19 cellular contexts compared by ENCODE assay signal in genomic region chr11:60858731-60859464, GRCh38. TPM values are rescaled to one million over a fixed set of nuclear protein-coding genes. Genes with fewer than 3 reads are reported as not detected.
DNase-seq lines count a peak whose midpoint lies in the region; ATAC-seq and TF ChIP-seq lines count a peak whose summit lies in the region.
"Had no signal": no experiment of that assay in that cellular context is flagged by ENCODE, and none has a peak within 500 bp of the region (broad histone marks: within the 10 kb centered on the region; RNA-seq: fewer than 3 reads in every experiment).

No MANE protein-coding gene starts in this region.

- H3K9me3 Mint-ChIP-seq in activated CD4-positive, alpha-beta memory T cell treated with anti-CD3 and anti-CD28 coated beads, Interleukin-2, amount 10 ng/mL, durations not matched to agents 7 days and 5 days = no peaks in the 10 kb centered on the region
- H3K9me3 Mint-ChIP-seq: activated naive CD4-positive, alpha-beta T cell treated with anti-CD3 and anti-CD28 coated beads for 36 hours had no signal

- no peak overlapping the region for H2BK5ac ChIP-seq in neuronal stem cell (ENCODE audit: low read length)

- in situ Hi-C loops in KBM-7 (cut with MboI; ENCODE audit: low pct_unique_long_range_greater_than_20kb, low sequenced_read_pairs) = no loop called here

- H2BK15ac ChIP-seq in neuronal stem cell (ENCODE audit: low read length) = no peak overlapping the region

- H3K14ac ChIP-seq in neuronal stem cell (ENCODE audit: low read length) = no peak overlapping the region

- no CpG with 5 or more reads among the region's 4 CpGs for WGBS in neuronal stem cell (ENCODE audit: extremely low coverage in 2 of 2, insufficient read length in 2 of 2, insufficient replicate concordance in 1 of 2), 2 donors
- 62 to 83% methylated on average over 4 of the region's 4 CpGs for WGBS in body of pancreas, 2 donors

- POLR2A ChIA-PET in activated CD4-positive, alpha-beta memory T cell treated with anti-CD3 and anti-CD28 coated beads, Interleukin-2, amount 10 ng/mL, durations not matched to agents 7 days and 5 days (lab: Charles Lee) = interaction anchor here (1.8 kb wide), 1 partner anchor 503 kb away, joined by 4 read pairs; the partner anchor contains the start of genes CYB561A3 and TMEM138

- CTCF ChIA-PET in activated CD4-positive, alpha-beta memory T cell treated with anti-CD3 and anti-CD28 coated beads, Interleukin-2, amount 10 ng/mL, durations not matched to agents 7 days and 5 days (lab: Charles Lee) = interaction anchor here (1.0 to 1.8 kb wide), 3 partner anchors 27 to 40 kb away, joined by 3 to 8 read pairs (median 4); no protein-coding TSS in a partner anchor

- no peak for TF ChIP-seq POLR2A in body of pancreas (IDR thresholded peaks at IDR 0.05)

- no peak overlapping the region for H2BK120ac ChIP-seq in neuronal stem cell (ENCODE audit: low read depth, low read length)

- H3K4me3 ChIP-seq in neuronal stem cell (ENCODE audit: low read length in 2 of 2) = peak overlapping the region in 1 of 2 donors; percentile 1
- H3K4me3 ChIP-seq in body of pancreas = no peak overlapping the region
- H3K4me3 ChIP-seq: GM23248 had no signal

- H3K27me3 Mint-ChIP-seq in activated CD4-positive, alpha-beta memory T cell treated with anti-CD3 and anti-CD28 coated beads, Interleukin-2, amount 10 ng/mL, durations not matched to agents 7 days and 5 days = peaks cover 3% of the 10 kb centered on the region

- DNase-seq in SKM-1 treated with dmso at 0.1 percent for 144 hours (lab: John Stamatoyannopoulos, UW; ENCODE audit: unreplicated experiment) (peak; percentile 24), SKM-1 (lab: John Stamatoyannopoulos, UW; ENCODE audit: unreplicated experiment) (no peak), KBM-7 (peak; percentile 59), neuronal stem cell (ENCODE audit: low spot score) (no peak), NCI-H1417 treated with DMSO at 0.1 percent for 48 hours (lab: John Stamatoyannopoulos, UW) (no peak), body of pancreas (no peak)
- DNase-seq in activated CD4-positive, alpha-beta memory T cell treated with anti-CD3 and anti-CD28 coated beads, Interleukin-2, amount 10 ng/mL, durations not matched to agents 7 days and 5 days = no peak
- DNase-seq: activated CD4-positive, alpha-beta T cell treated with anti-CD3 and anti-CD28 coated beads, Interleukin-2, amount 50 U/mL, for 4 hours; activated naive CD4-positive, alpha-beta T cell treated with anti-CD3 and anti-CD28 coated beads for 36 hours; Calu3; foreskin keratinocyte; GM23248; KG1; mammary epithelial cell; NCI-H1930; NCI-H510A; stimulated activated naive CD4-positive, alpha-beta T cell had no signal

- peak overlapping the region; percentile 40 for H3K27ac Mint-ChIP-seq in activated CD4-positive, alpha-beta memory T cell treated with anti-CD3 and anti-CD28 coated beads, Interleukin-2, amount 10 ng/mL, durations not matched to agents 7 days and 5 days
- H3K27ac Mint-ChIP-seq: activated naive CD4-positive, alpha-beta T cell treated with anti-CD3 and anti-CD28 coated beads for 36 hours had no signal

- H3K18ac ChIP-seq in neuronal stem cell (ENCODE audit: low read length) = no peak overlapping the region

- no peak overlapping the region for H3K4me3 Mint-ChIP-seq in activated CD4-positive, alpha-beta memory T cell treated with anti-CD3 and anti-CD28 coated beads, Interleukin-2, amount 10 ng/mL, durations not matched to agents 7 days and 5 days
- H3K4me3 Mint-ChIP-seq: activated naive CD4-positive, alpha-beta T cell treated with anti-CD3 and anti-CD28 coated beads for 36 hours had no signal

- no peak overlapping the region for H3K27ac ChIP-seq in neuronal stem cell (replicated peaks; ENCODE audit: low read length)
- H3K27ac ChIP-seq in body of pancreas = no peak overlapping the region
- H3K27ac ChIP-seq: foreskin keratinocyte, GM23248, neutrophil had no signal

- H3K27me3 ChIP-seq in neuronal stem cell (ENCODE audit: control insufficient read depth in 3 of 3, insufficient read depth in 3 of 3, low read depth in 1 of 3, low read length in 3 of 3) = no peaks in the 10 kb centered on the region
- H3K27me3 ChIP-seq in body of pancreas = no peaks in the 10 kb centered on the region

- TF ChIP-seq CTCF in body of pancreas (IDR thresholded peaks at IDR 0.05) = no peak

- no peak overlapping the region for H3K4ac ChIP-seq in neuronal stem cell (ENCODE audit: low read length)

- no peak overlapping the region for H4K8ac ChIP-seq in neuronal stem cell (ENCODE audit: low read depth, low read length)

- H3K4me1 ChIP-seq in neuronal stem cell (ENCODE audit: control insufficient read depth in 2 of 2, insufficient read depth in 1 of 2, low read depth in 1 of 2, low read length in 2 of 2) = peaks cover 0 to 4% of the 10 kb centered on the region in 2 donors
- H3K4me1 ChIP-seq in body of pancreas = no peaks in the 10 kb centered on the region
- H3K4me1 ChIP-seq: foreskin keratinocyte had no signal

- H3K36me3 Mint-ChIP-seq in activated CD4-positive, alpha-beta memory T cell treated with anti-CD3 and anti-CD28 coated beads, Interleukin-2, amount 10 ng/mL, durations not matched to agents 7 days and 5 days (ENCODE audit: low read depth) = no peaks in the 10 kb centered on the region

- H3K4me2 ChIP-seq in neuronal stem cell (ENCODE audit: insufficient read depth, low read length, poor library complexity, severe bottlenecking) = no peak overlapping the region

- H3K9me3 ChIP-seq in neuronal stem cell (replicated peaks in 1 of 2; ENCODE audit: control insufficient read depth in 2 of 2, insufficient read depth in 1 of 2, low read depth in 1 of 2, low read length in 2 of 2) (no peaks in the 10 kb centered on the region), body of pancreas (no peaks in the 10 kb centered on the region)
- H3K9me3 ChIP-seq: neutrophil had no signal

- H2BK12ac ChIP-seq in neuronal stem cell (ENCODE audit: low read length) = no peak overlapping the region

- H4K91ac ChIP-seq in neuronal stem cell (ENCODE audit: low read depth, low read length, poor library complexity) = no peak overlapping the region

- peak overlapping the region; percentile 66 for H2AFZ ChIP-seq in neuronal stem cell (ENCODE audit: low read length)
- H2AFZ ChIP-seq: GM23248 had no signal

- ATAC-seq in body of pancreas (no peak), HG03469 (IDR thresholded peaks at IDR 0.05; ENCODE audit: unreplicated experiment) (no peak)

- intact Hi-C loops in body of pancreas (cut with DNase I) = no loop called here

- H3K36me3 ChIP-seq in neuronal stem cell (replicated peaks in 1 of 2; ENCODE audit: control insufficient read depth in 2 of 2, insufficient read depth in 2 of 2, low read length in 2 of 2) (no peaks in the 10 kb centered on the region), body of pancreas (replicated peaks in 1 of 2; ENCODE audit: insufficient read depth in 1 of 2, low read depth in 2 of 2) (no peaks in the 10 kb centered on the region)
- H3K36me3 ChIP-seq: neutrophil had no signal

- no peak overlapping the region for H3K9ac ChIP-seq in neuronal stem cell (ENCODE audit: low read depth, low read length, poor library complexity)
- H3K9ac ChIP-seq: GM23248 had no signal

- H3K79me1 ChIP-seq in neuronal stem cell (ENCODE audit: low read depth, low read length) = no peaks in the 10 kb centered on the region

- H3K4me1 Mint-ChIP-seq in activated CD4-positive, alpha-beta memory T cell treated with anti-CD3 and anti-CD28 coated beads, Interleukin-2, amount 10 ng/mL, durations not matched to agents 7 days and 5 days = peaks cover 34% of the 10 kb centered on the region

- no peak overlapping the region for H3K23ac ChIP-seq in neuronal stem cell (ENCODE audit: low read depth, low read length, poor library complexity)

- H2AK5ac ChIP-seq in neuronal stem cell (ENCODE audit: low read depth, low read length) = no peak overlapping the region

RNA-seq across cellular contexts. Expression of gene PTGDR2, which starts 3.1 kb away (rescaled TPM):
- 1 to 10 TPM; 5.7 TPM for total RNA-seq in activated CD4-positive, alpha-beta memory T cell treated with anti-CD3 and anti-CD28 coated beads, Interleukin-2, amount 10 ng/mL, durations not matched to agents 7 days and 5 days
- polyA plus RNA-seq in neuronal stem cell (2013, experiment 1 of 2) = 0.13 TPM
- 0.11 TPM for polyA plus RNA-seq in neuronal stem cell (2013, experiment 2 of 2)
- 1 to 10 TPM in 1 of 2 donors, under 1 TPM in 1; 0.52 to 1.3 TPM for total RNA-seq in body of pancreas
- total RNA-seq: foreskin keratinocyte, GM23248, mammary epithelial cell had no signal

RNA-seq across cellular contexts. Expression of gene ZP1, which starts 8.4 kb away (rescaled TPM):
- under 1 TPM in 1 of 2 experiments, not detected in 1; 0.18 TPM for total RNA-seq in activated CD4-positive, alpha-beta memory T cell treated with anti-CD3 and anti-CD28 coated beads, Interleukin-2, amount 10 ng/mL, durations not matched to agents 7 days and 5 days
- not detected for polyA plus RNA-seq in neuronal stem cell (2013, experiment 1 of 2)
- polyA plus RNA-seq in neuronal stem cell (2013, experiment 2 of 2) = not detected
- not detected for total RNA-seq in body of pancreas
- total RNA-seq: activated naive CD4-positive, alpha-beta T cell treated with anti-CD3 and anti-CD28 coated beads for 36 hours; Calu3; foreskin keratinocyte; mammary epithelial cell had no signal
- polyA plus RNA-seq: foreskin keratinocyte, mammary epithelial cell had no signal

RNA-seq across cellular contexts. Expression of gene CCDC86, which starts 17.0 kb away (rescaled TPM):
- 10 to 100 TPM; 15.3 to 16.5 TPM for total RNA-seq in activated CD4-positive, alpha-beta memory T cell treated with anti-CD3 and anti-CD28 coated beads, Interleukin-2, amount 10 ng/mL, durations not matched to agents 7 days and 5 days
- polyA plus RNA-seq in neuronal stem cell (2013, experiment 1 of 2) = 22.5 TPM
- polyA plus RNA-seq in neuronal stem cell (2013, experiment 2 of 2) = 21.0 TPM
- 10 to 100 TPM; 14.8 to 26.4 TPM for total RNA-seq in body of pancreas

RNA-seq across cellular contexts. Expression of gene PRPF19, which starts 47.5 kb away (rescaled TPM):
- total RNA-seq in activated CD4-positive, alpha-beta memory T cell treated with anti-CD3 and anti-CD28 coated beads, Interleukin-2, amount 10 ng/mL, durations not matched to agents 7 days and 5 days = 100 to 1,000 TPM in 1 of 2 experiments, 10 to 100 TPM in 1; 99.2 to 103 TPM
- polyA plus RNA-seq in neuronal stem cell (2013, experiment 1 of 2) = 80.3 TPM
- polyA plus RNA-seq in neuronal stem cell (2013, experiment 2 of 2) = 77.6 TPM
- total RNA-seq in body of pancreas = 10 to 100 TPM; 22.1 to 27.0 TPM

RNA-seq across cellular contexts. Expression of gene TMEM109, which starts 55.1 kb away (rescaled TPM):
- 100 to 1,000 TPM; 101 to 110 TPM for total RNA-seq in activated CD4-positive, alpha-beta memory T cell treated with anti-CD3 and anti-CD28 coated beads, Interleukin-2, amount 10 ng/mL, durations not matched to agents 7 days and 5 days
- polyA plus RNA-seq in neuronal stem cell (2013, experiment 1 of 2) = 64.1 TPM
- polyA plus RNA-seq in neuronal stem cell (2013, experiment 2 of 2) = 63.1 TPM
- total RNA-seq in body of pancreas = 10 to 100 TPM; 59.9 to 62.6 TPM

Comparison
In these comparisons a context has a peak if more than half of its experiments do, and no peak if none do; other contexts are left out.
1. DNase-seq: peak in SKM-1 treated with dmso at 0.1 percent for 144 hours (single experiment) and KBM-7 (single experiment); none in SKM-1 (single experiment), activated CD4-positive, alpha-beta memory T cell treated with anti-CD3 and anti-CD28 coated beads, Interleukin-2, amount 10 ng/mL, durations not matched to agents 7 days and 5 days (single experiment), neuronal stem cell (single experiment), NCI-H1417 treated with DMSO at 0.1 percent for 48 hours (single experiment) and body of pancreas (0 of 4).